Comparison of ENCODE assay signal across 18 cellular contexts in the genomic region with DNA sequence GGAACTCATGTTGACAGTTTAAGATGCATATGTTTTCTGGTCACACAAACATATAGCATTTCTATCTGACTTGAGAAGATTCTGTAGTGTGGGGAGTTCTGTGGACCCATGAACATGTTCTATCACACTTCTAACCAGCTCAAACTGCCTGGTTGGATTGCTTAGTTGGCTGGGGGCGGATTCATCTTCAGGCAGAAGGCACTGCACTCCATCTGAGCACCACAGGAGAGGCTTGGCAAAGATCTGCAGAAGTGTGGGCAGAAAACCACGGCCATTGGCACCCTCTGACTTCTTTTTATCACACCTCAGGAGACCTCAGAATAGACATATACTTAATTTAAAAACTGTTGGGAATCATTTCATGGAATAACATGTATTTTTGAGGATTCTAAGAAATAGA.
DNase-seq lines count a peak whose midpoint lies in the region; ATAC-seq and TF ChIP-seq lines count a peak whose summit lies in the region.
"Had no signal": no experiment of that assay in that cellular context is flagged by ENCODE, and none has a peak within 500 bp of the region (broad histone marks: within the 10 kb centered on the region; RNA-seq: fewer than 3 reads in every experiment).

No MANE protein-coding gene starts in this region.

- no peak overlapping the region for H3K4me3 ChIP-seq in dorsolateral prefrontal cortex
- H3K4me3 ChIP-seq: BLaER1 treated with 17β-estradiol and CSF1 and Interleukin-3, amounts not matched to agents 10 nM and 100 nM had no signal

- no peaks in the 10 kb centered on the region for H3K27me3 ChIP-seq in dorsolateral prefrontal cortex
- H3K27me3 ChIP-seq: BLaER1 treated with 17β-estradiol and CSF1 and Interleukin-3, amounts not matched to agents 10 nM and 100 nM had no signal

- no peak for TF ChIP-seq CTCF in dorsolateral prefrontal cortex (IDR thresholded peaks at IDR 0.05 in 54 of 56, conservative IDR thresholded peaks at IDR 0.05 in 2 of 56; ENCODE audit: low read depth in 1 of 56, partially characterized antibody in 56 of 56)

- ATAC-seq in GM18511 (IDR thresholded peaks at IDR 0.05; ENCODE audit: unreplicated experiment) (no peak), HG02571 (IDR thresholded peaks at IDR 0.05; ENCODE audit: unreplicated experiment) (no peak)
- ATAC-seq: CD8-positive, alpha-beta T cell; HCT116 had no signal

- H3K27ac ChIP-seq in dorsolateral prefrontal cortex, result peak overlapping the region in 16 of 59 donors; percentile 7 to 66 (median 30)
- H3K27ac ChIP-seq: BLaER1 treated with 17β-estradiol and CSF1 and Interleukin-3, amounts not matched to agents 10 nM and 100 nM; HL-60 had no signal

- DNase-seq in NCI-H69 (lab: John Stamatoyannopoulos, UW), result peak; percentile 17
- DNase-seq in dorsolateral prefrontal cortex, result peak in 7 of 10 donors; percentile 31 to 64 (median 57)
- DNase-seq in occipital lobe (lab: John Stamatoyannopoulos, UW), result peak; percentile 21
- DNase-seq in DMS153 treated with DMSO at 0.1 percent for 48 hours (lab: John Stamatoyannopoulos, UW; ENCODE audit: unreplicated experiment), result no peak
- DNase-seq in T-helper 1 cell, result no peak
- DNase-seq: Calu3, DMS53, DND-41, EL, GOT3, H7, HFFc6 had no signal

- intact Hi-C loops in dorsolateral prefrontal cortex (cut with DNase I), result no loop called here

Comparison
In these comparisons a context has a peak if more than half of its experiments do, and no peak if none do; other contexts are left out.
1. DNase-seq: peak in NCI-H69 (single experiment), dorsolateral prefrontal cortex (7 of 10) and occipital lobe (single experiment); none in DMS153 treated with DMSO at 0.1 percent for 48 hours (single experiment) and T-helper 1 cell (0 of 5).